Comparison of ENCODE assay signal across 14 cellular contexts in genomic region chr19:34306213-34306661, GRCh38. TPM values are rescaled to one million over a fixed set of nuclear protein-coding genes. Genes with fewer than 3 reads are reported as not detected.
DNase-seq lines count a peak whose midpoint lies in the region; ATAC-seq and TF ChIP-seq lines count a peak whose summit lies in the region.
"Had no signal": no experiment of that assay in that cellular context is flagged by ENCODE, and none has a peak within 500 bp of the region (broad histone marks: within the 10 kb centered on the region; RNA-seq: fewer than 3 reads in every experiment).

No MANE protein-coding gene starts in this region.

- no peaks in the 10 kb centered on the region for H3K9me3 Mint-ChIP-seq in CD4-positive, CD25-positive, alpha-beta regulatory T cell
- H3K9me3 Mint-ChIP-seq: activated naive CD8-positive, alpha-beta T cell treated with anti-CD3 and anti-CD28 coated beads for 36 hours; effector memory CD8-positive, alpha-beta T cell; stimulated activated naive CD8-positive, alpha-beta T cell treated with anti-CD3 and anti-CD28 coated beads, Interleukin-15, Interleukin-2, amounts not matched to agents 100 ng/mL and 50 ng/mL, for 24 hours had no signal

- H3K9me3 ChIP-seq in CD4-positive, CD25-positive, alpha-beta regulatory T cell (ENCODE audit: control insufficient read depth in 2 of 2, low read length in 2 of 2), result no peaks in the 10 kb centered on the region
- H3K9me3 ChIP-seq in Peyer's patch (no peaks in the 10 kb centered on the region), psoas muscle (no peaks in the 10 kb centered on the region)

- H3K27ac Mint-ChIP-seq in CD4-positive, CD25-positive, alpha-beta regulatory T cell, result peak overlapping the region in 2 of 3 donors; percentile 59 to 90
- H3K27ac Mint-ChIP-seq: activated naive CD8-positive, alpha-beta T cell treated with anti-CD3 and anti-CD28 coated beads for 36 hours; stimulated activated naive CD8-positive, alpha-beta T cell treated with anti-CD3 and anti-CD28 coated beads, Interleukin-15, Interleukin-2, amounts not matched to agents 100 ng/mL and 50 ng/mL, for 24 hours had no signal

- H3K27me3 ChIP-seq in CD4-positive, CD25-positive, alpha-beta regulatory T cell (ENCODE audit: control insufficient read depth, insufficient read depth, low read length), result no peaks in the 10 kb centered on the region
- H3K27me3 ChIP-seq in Peyer's patch (no peaks in the 10 kb centered on the region), psoas muscle (ENCODE audit: insufficient read depth in 3 of 3, low read length in 2 of 3) (no peaks in the 10 kb centered on the region)

- peaks cover 25% of the 10 kb centered on the region for H3K36me3 Mint-ChIP-seq in CD4-positive, CD25-positive, alpha-beta regulatory T cell

- no peak overlapping the region for H3K4me3 ChIP-seq in CD4-positive, CD25-positive, alpha-beta regulatory T cell (ENCODE audit: low read depth, low read length)
- H3K4me3 ChIP-seq in Peyer's patch (no peak overlapping the region), psoas muscle (no peak overlapping the region)

- intact Hi-C loops in left cardiac atrium (cut with DNase I), result no loop called here
- intact Hi-C loops in psoas muscle (cut with DNase I), result loop anchor here in 1 of 2 donors (5.0 kb wide), 1 partner anchor 39 kb away; no protein-coding TSS in a partner anchor

- peak overlapping the region in 1 of 4 donors; percentile 39 for H3K4me3 Mint-ChIP-seq in CD4-positive, CD25-positive, alpha-beta regulatory T cell
- H3K4me3 Mint-ChIP-seq: activated naive CD8-positive, alpha-beta T cell treated with anti-CD3 and anti-CD28 coated beads for 36 hours; effector memory CD8-positive, alpha-beta T cell; stimulated activated naive CD8-positive, alpha-beta T cell treated with anti-CD3 and anti-CD28 coated beads, Interleukin-15, Interleukin-2, amounts not matched to agents 100 ng/mL and 50 ng/mL, for 24 hours had no signal

- ATAC-seq in CD4-positive, CD25-positive, alpha-beta regulatory T cell (ENCODE audit: low read depth in 2 of 2), result no peak
- ATAC-seq in left cardiac atrium, result peak; percentile 17 to 41
- peak; percentile 55 to 79 (median 62) for ATAC-seq in psoas muscle
- no peak for ATAC-seq in GM18498 (IDR thresholded peaks at IDR 0.05; ENCODE audit: unreplicated experiment)
- ATAC-seq in HG03025 (IDR thresholded peaks at IDR 0.05; ENCODE audit: low FRiP score, unreplicated experiment), result no peak
- no peak for ATAC-seq in HG02798 (IDR thresholded peaks at IDR 0.05; ENCODE audit: poor library complexity, unreplicated experiment)
- ATAC-seq: effector memory CD8-positive, alpha-beta T cell had no signal

- TF ChIP-seq POLR2A in Peyer's patch (IDR thresholded peaks at IDR 0.05), result no peak

- H3K4me1 Mint-ChIP-seq in CD4-positive, CD25-positive, alpha-beta regulatory T cell, result peaks cover 16 to 65% (median 43%) of the 10 kb centered on the region in 4 donors

- TF ChIP-seq CTCF in Peyer's patch (IDR thresholded peaks at IDR 0.05), result peak in 3 of 6 experiments; percentile 20 to 38 (median 28)
- TF ChIP-seq CTCF in psoas muscle (IDR thresholded peaks at IDR 0.05), result no peak

- 43 to 63% (median 44%) methylated on average over 2 of the region's 2 CpGs for WGBS in psoas muscle, 3 donors

- no peak overlapping the region for H3K27ac ChIP-seq in CD4-positive, CD25-positive, alpha-beta regulatory T cell (ENCODE audit: insufficient read depth, low read length, poor library complexity, severe bottlenecking)
- H3K27ac ChIP-seq in Peyer's patch, result peak overlapping the region in 2 of 4 donors; percentile 53 to 59
- peak overlapping the region; percentile 51 for H3K27ac ChIP-seq in psoas muscle

- H3K4me1 ChIP-seq in CD4-positive, CD25-positive, alpha-beta regulatory T cell (ENCODE audit: control insufficient read depth, insufficient read depth, low read length, poor library complexity, severe bottlenecking), result peaks cover 35% of the 10 kb centered on the region
- peaks cover 0 to 20% (median 2%) of the 10 kb centered on the region in 4 donors for H3K4me1 ChIP-seq in Peyer's patch
- H3K4me1 ChIP-seq in psoas muscle, result peaks cover 36% of the 10 kb centered on the region

- DNase-seq in CD4-positive, CD25-positive, alpha-beta regulatory T cell, result no peak
- peak in 2 of 3 donors; percentile 58 to 60 for DNase-seq in Peyer's patch
- no peak for DNase-seq in left cardiac atrium
- DNase-seq in psoas muscle, result no peak
- DNase-seq in 8988T, result no peak
- DNase-seq: activated naive CD8-positive, alpha-beta T cell treated with anti-CD3 and anti-CD28 coated beads for 36 hours; effector memory CD8-positive, alpha-beta T cell; NCI-H1105 treated with DMSO at 0.1 percent for 48 hours; NCI-H774; stimulated activated CD4-positive, alpha-beta T cell treated with anti-CD3 and anti-CD28 coated beads, Interleukin-2, amount 100 ng/mL, for 48 hours had no signal

- peaks cover 22% of the 10 kb centered on the region for H3K36me3 ChIP-seq in CD4-positive, CD25-positive, alpha-beta regulatory T cell (ENCODE audit: control insufficient read depth, insufficient read depth, low read length)
- H3K36me3 ChIP-seq in Peyer's patch (no peaks in the 10 kb centered on the region), psoas muscle (ENCODE audit: insufficient read depth in 1 of 2, low read depth in 1 of 2) (peaks cover 0 to 24% of the 10 kb centered on the region in 2 donors)

- no peaks in the 10 kb centered on the region for H3K27me3 Mint-ChIP-seq in CD4-positive, CD25-positive, alpha-beta regulatory T cell
- H3K27me3 Mint-ChIP-seq: activated naive CD8-positive, alpha-beta T cell treated with anti-CD3 and anti-CD28 coated beads for 36 hours; effector memory CD8-positive, alpha-beta T cell; stimulated activated naive CD8-positive, alpha-beta T cell treated with anti-CD3 and anti-CD28 coated beads, Interleukin-15, Interleukin-2, amounts not matched to agents 100 ng/mL and 50 ng/mL, for 24 hours had no signal

RNA-seq across cellular contexts. Expression of gene GARRE1, which starts 51.9 kb away (rescaled TPM):
- total RNA-seq in CD4-positive, CD25-positive, alpha-beta regulatory T cell, result 47.4 TPM
- polyA plus RNA-seq in CD4-positive, CD25-positive, alpha-beta regulatory T cell, result 1 to 10 TPM; 3.2 to 6.6 (median 4.5) TPM
- 10 to 100 TPM; 11.9 to 31.2 (median 19.5) TPM for total RNA-seq in Peyer's patch
- 10 to 100 TPM; 20.9 to 30.5 TPM for total RNA-seq in left cardiac atrium
- 10 to 100 TPM; 16.4 to 22.8 (median 17.8) TPM for total RNA-seq in psoas muscle
- polyA plus RNA-seq in psoas muscle, result 10 to 100 TPM in 1 of 3 donors, 1 to 10 TPM in 2; 4.8 to 13.8 (median 6.2) TPM

RNA-seq across cellular contexts. Expression of gene GPI, which starts 58.8 kb away (rescaled TPM):
- 116 TPM for total RNA-seq in CD4-positive, CD25-positive, alpha-beta regulatory T cell
- polyA plus RNA-seq in CD4-positive, CD25-positive, alpha-beta regulatory T cell, result 100 to 1,000 TPM; 141 to 148 (median 144) TPM
- total RNA-seq in Peyer's patch (100 to 1,000 TPM; 191 to 292 (median 234) TPM), left cardiac atrium (100 to 1,000 TPM; 337 to 408 TPM), psoas muscle (100 to 1,000 TPM; 170 to 259 (median 255) TPM)
- 100 to 1,000 TPM; 111 to 166 (median 125) TPM for polyA plus RNA-seq in psoas muscle

Comparison
In these comparisons a context has a peak if more than half of its experiments do, and no peak if none do; other contexts are left out.
1. ATAC-seq: peak in left cardiac atrium (2 of 2) and psoas muscle (4 of 4); none in CD4-positive, CD25-positive, alpha-beta regulatory T cell (0 of 2), GM18498 (single experiment), HG03025 (single experiment) and HG02798 (single experiment).
2. DNase-seq: peak in Peyer's patch (2 of 3); none in CD4-positive, CD25-positive, alpha-beta regulatory T cell (0 of 3), left cardiac atrium (single experiment), psoas muscle (0 of 2) and 8988T (single experiment).